ENCODE assay signal across 18 cellular contexts in genomic region chr3:158465074-158465473, GRCh38.
DNase-seq lines count a peak whose midpoint lies in the region; ATAC-seq and TF ChIP-seq lines count a peak whose summit lies in the region.
"Had no signal": no experiment of that assay in that cellular context is flagged by ENCODE, and none has a peak within 500 bp of the region (broad histone marks: within the 10 kb centered on the region; RNA-seq: fewer than 3 reads in every experiment).

No MANE protein-coding gene starts in this region.

- no peaks in the 10 kb centered on the region for H3K27me3 ChIP-seq in smooth muscle cell (ENCODE audit: low read depth)
- H3K27me3 ChIP-seq: ovary had no signal

- no peaks in the 10 kb centered on the region for H3K9me3 ChIP-seq in smooth muscle cell (replicated peaks; ENCODE audit: low read depth)
- H3K9me3 ChIP-seq: Caco-2, ovary had no signal

- ATAC-seq in GM18511 (IDR thresholded peaks at IDR 0.05; ENCODE audit: unreplicated experiment) (peak; percentile 88), GM21367 (IDR thresholded peaks at IDR 0.05; ENCODE audit: unreplicated experiment) (peak; percentile 58), HG02938 (IDR thresholded peaks at IDR 0.05; ENCODE audit: unreplicated experiment) (peak; percentile 91), GM18517 (IDR thresholded peaks at IDR 0.05; ENCODE audit: unreplicated experiment) (no peak)
- ATAC-seq: GM23338 had no signal

- no peaks in the 10 kb centered on the region for H4K20me1 ChIP-seq in smooth muscle cell (ENCODE audit: low read depth)

- H3F3A ChIP-seq in smooth muscle cell (ENCODE audit: low read depth), result no peaks in the 10 kb centered on the region

- H3K27ac ChIP-seq in smooth muscle cell (ENCODE audit: low read depth), result no peak overlapping the region
- H3K27ac ChIP-seq: ovary had no signal

- H3K36me3 Mint-ChIP-seq in activated CD4-positive, alpha-beta memory T cell treated with anti-CD3 and anti-CD28 coated beads, Interleukin-2, amount 10 ng/mL, durations not matched to agents 7 days and 5 days (ENCODE audit: low read depth), result no peaks in the 10 kb centered on the region
- H3K36me3 Mint-ChIP-seq: activated naive CD8-positive, alpha-beta T cell treated with anti-CD3 and anti-CD28 coated beads, Interleukin-2, amount 10 ng/mL, durations not matched to agents 7 days and 5 days had no signal

- WGBS in smooth muscle cell (ENCODE audit: low lambda C conversion rate), result 95% methylated on average over 3 of the region's 3 CpGs

- no peaks in the 10 kb centered on the region for H3K79me2 ChIP-seq in smooth muscle cell (ENCODE audit: low read depth)

- CTCF ChIA-PET in activated CD4-positive, alpha-beta memory T cell treated with anti-CD3 and anti-CD28 coated beads, Interleukin-2, amount 10 ng/mL, durations not matched to agents 7 days and 5 days (lab: Charles Lee), result no interaction called here

- H2AFZ ChIP-seq in smooth muscle cell (ENCODE audit: low read depth), result no peak overlapping the region
- H2AFZ ChIP-seq: GM23338 had no signal

- H3K4me1 Mint-ChIP-seq in activated CD4-positive, alpha-beta memory T cell treated with anti-CD3 and anti-CD28 coated beads, Interleukin-2, amount 10 ng/mL, durations not matched to agents 7 days and 5 days, result no peaks in the 10 kb centered on the region
- H3K4me1 Mint-ChIP-seq: activated CD4-positive, alpha-beta T cell treated with anti-CD3 and anti-CD28 coated beads, Interleukin-2, amount 10 ng/mL, durations not matched to agents 7 days and 5 days; activated naive CD8-positive, alpha-beta T cell treated with anti-CD3 and anti-CD28 coated beads, Interleukin-2, amount 10 ng/mL, durations not matched to agents 7 days and 5 days; GM23338 had no signal

- H3K9ac ChIP-seq in smooth muscle cell (ENCODE audit: low read depth), result no peak overlapping the region

- no peaks in the 10 kb centered on the region for H3K9me3 Mint-ChIP-seq in activated CD4-positive, alpha-beta memory T cell treated with anti-CD3 and anti-CD28 coated beads, Interleukin-2, amount 10 ng/mL, durations not matched to agents 7 days and 5 days
- H3K9me3 Mint-ChIP-seq: activated CD4-positive, alpha-beta T cell treated with anti-CD3 and anti-CD28 coated beads, Interleukin-2, amount 10 ng/mL, durations not matched to agents 7 days and 5 days; activated naive CD8-positive, alpha-beta T cell treated with anti-CD3 and anti-CD28 coated beads, Interleukin-2, amount 10 ng/mL, durations not matched to agents 7 days and 5 days; GM23338 had no signal

- no peak overlapping the region for H3K4me3 Mint-ChIP-seq in activated CD4-positive, alpha-beta memory T cell treated with anti-CD3 and anti-CD28 coated beads, Interleukin-2, amount 10 ng/mL, durations not matched to agents 7 days and 5 days
- H3K4me3 Mint-ChIP-seq: activated CD4-positive, alpha-beta T cell treated with anti-CD3 and anti-CD28 coated beads, Interleukin-2, amount 10 ng/mL, durations not matched to agents 7 days and 5 days; activated naive CD8-positive, alpha-beta T cell treated with anti-CD3 and anti-CD28 coated beads, Interleukin-2, amount 10 ng/mL, durations not matched to agents 7 days and 5 days; GM23338 had no signal

- no peak overlapping the region for H3K4me3 ChIP-seq in smooth muscle cell
- H3K4me3 ChIP-seq: GM23338, ovary had no signal

- H3K36me3 ChIP-seq in smooth muscle cell (ENCODE audit: low read depth), result no peaks in the 10 kb centered on the region
- H3K36me3 ChIP-seq: ovary had no signal

- peak; percentile 45 for DNase-seq in NCI-H1105 treated with DMSO at 0.1 percent for 48 hours (lab: John Stamatoyannopoulos, UW)
- no peak for DNase-seq in activated CD4-positive, alpha-beta memory T cell treated with anti-CD3 and anti-CD28 coated beads, Interleukin-2, amount 10 ng/mL, durations not matched to agents 7 days and 5 days
- no peak for DNase-seq in smooth muscle cell (lab: John Stamatoyannopoulos, UW; ENCODE audit: unreplicated experiment)
- DNase-seq in activated CD4-positive, alpha-beta T cell treated with anti-CD3 and anti-CD28 coated beads, Interleukin-2, amount 50 U/mL, for 4 hours, result no peak
- DNase-seq: activated CD4-positive, alpha-beta T cell treated with anti-CD3 and anti-CD28 coated beads, Interleukin-2, amount 10 ng/mL, durations not matched to agents 7 days and 5 days; activated naive CD8-positive, alpha-beta T cell treated with anti-CD3 and anti-CD28 coated beads, Interleukin-2, amount 10 ng/mL, durations not matched to agents 7 days and 5 days; activated T-cell treated with anti-CD3 and anti-CD28 coated beads, Interleukin-2, amount 50 U/mL, for 1 hour; Caco-2; NCI-H2081; ovary; SHP77 treated with DMSO at 0.1 percent for 48 hours; stimulated activated naive CD4-positive, alpha-beta T cell; T-helper 9 cell had no signal

- H3K27ac Mint-ChIP-seq in activated CD4-positive, alpha-beta memory T cell treated with anti-CD3 and anti-CD28 coated beads, Interleukin-2, amount 10 ng/mL, durations not matched to agents 7 days and 5 days, result no peak overlapping the region
- H3K27ac Mint-ChIP-seq: activated CD4-positive, alpha-beta T cell treated with anti-CD3 and anti-CD28 coated beads, Interleukin-2, amount 10 ng/mL, durations not matched to agents 7 days and 5 days; activated naive CD8-positive, alpha-beta T cell treated with anti-CD3 and anti-CD28 coated beads, Interleukin-2, amount 10 ng/mL, durations not matched to agents 7 days and 5 days; GM23338 had no signal

- no peaks in the 10 kb centered on the region for H3K4me1 ChIP-seq in smooth muscle cell (ENCODE audit: low read depth)
- H3K4me1 ChIP-seq: Caco-2 had no signal

- TF ChIP-seq CTCF in smooth muscle cell (IDR thresholded peaks at IDR 0.05; ENCODE audit: borderline replicate concordance, insufficient read depth, poor library complexity, severe bottlenecking), result no peak

- H3K4me2 ChIP-seq in smooth muscle cell, result no peak overlapping the region
- H3K4me2 ChIP-seq: GM23338 had no signal

- no peaks in the 10 kb centered on the region for H3K27me3 Mint-ChIP-seq in activated CD4-positive, alpha-beta memory T cell treated with anti-CD3 and anti-CD28 coated beads, Interleukin-2, amount 10 ng/mL, durations not matched to agents 7 days and 5 days
- H3K27me3 Mint-ChIP-seq: activated CD4-positive, alpha-beta T cell treated with anti-CD3 and anti-CD28 coated beads, Interleukin-2, amount 10 ng/mL, durations not matched to agents 7 days and 5 days; activated naive CD8-positive, alpha-beta T cell treated with anti-CD3 and anti-CD28 coated beads, Interleukin-2, amount 10 ng/mL, durations not matched to agents 7 days and 5 days had no signal

- POLR2A ChIA-PET in activated CD4-positive, alpha-beta memory T cell treated with anti-CD3 and anti-CD28 coated beads, Interleukin-2, amount 10 ng/mL, durations not matched to agents 7 days and 5 days (lab: Charles Lee), result no interaction called here
